In the genomic region with DNA sequence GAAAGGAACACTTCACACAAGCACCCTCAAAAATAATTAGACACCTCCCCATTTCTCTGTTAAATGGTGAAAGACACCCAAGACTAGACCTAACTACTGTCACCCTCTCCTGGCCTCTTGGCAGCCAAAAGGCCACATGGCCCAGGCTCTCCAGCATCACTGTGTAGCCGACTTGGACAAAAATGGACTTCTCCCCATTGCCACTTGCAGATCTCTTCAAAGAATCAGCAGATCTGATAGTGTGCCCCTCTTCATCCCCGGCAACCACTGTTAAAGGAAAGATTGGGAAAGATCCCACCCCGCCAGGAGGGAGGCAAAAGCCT, we compare ENCODE assay signal across 8 cellular contexts. TPM values are rescaled to one million over a fixed set of nuclear protein-coding genes. Genes with fewer than 3 reads are reported as not detected.
DNase-seq lines count a peak whose midpoint lies in the region; ATAC-seq and TF ChIP-seq lines count a peak whose summit lies in the region.

No MANE protein-coding gene starts in this region.

- no peak for TF ChIP-seq POLR2A in NB4 (IDR thresholded peaks at IDR 0.05; ENCODE audit: extremely low read depth, insufficient read length)

- no peaks in the 10 kb centered on the region for H3K4me1 ChIP-seq in colonic mucosa

- H3K36me3 Mint-ChIP-seq in Calu3 (ENCODE audit: insufficient read depth, unreplicated experiment) (peaks cover 67% of the 10 kb centered on the region), naive B cell (no peaks in the 10 kb centered on the region)

- H3K4me1 Mint-ChIP-seq in Calu3 (ENCODE audit: low read depth, unreplicated experiment), result peaks cover 9% of the 10 kb centered on the region
- peaks cover 12 to 39% (median 32%) of the 10 kb centered on the region in 3 donors for H3K4me1 Mint-ChIP-seq in naive B cell

- H3K4me3 Mint-ChIP-seq in Calu3 (ENCODE audit: low read depth, unreplicated experiment), result peak overlapping the region; percentile 97
- H3K4me3 Mint-ChIP-seq in naive B cell, result peak overlapping the region; percentile 90 to 98 (median 95)

- no peaks in the 10 kb centered on the region for H3K27me3 ChIP-seq in colonic mucosa

- CTCF ChIA-PET in Calu3 (lab: Charles Lee), result no interaction called here

- ATAC-seq in naive B cell (ENCODE audit: low read depth in 2 of 2) (no peak), HG02798 (IDR thresholded peaks at IDR 0.05; ENCODE audit: poor library complexity, unreplicated experiment) (no peak)

- TF ChIP-seq CTCF in Calu3 (IDR thresholded peaks at IDR 0.05; ENCODE audit: unreplicated experiment) (no peak), NB4 (IDR thresholded peaks at IDR 0.05; ENCODE audit: low read depth, low read length) (no peak), colonic mucosa (IDR thresholded peaks at IDR 0.05) (no peak)

- H3K27ac ChIP-seq in colonic mucosa, result peak overlapping the region; percentile 78

- H3K9me3 Mint-ChIP-seq in Calu3 (ENCODE audit: low read depth, unreplicated experiment) (no peaks in the 10 kb centered on the region), naive B cell (peaks cover 0 to 1% (median 0%) of the 10 kb centered on the region in 7 donors)

- H3K9me3 ChIP-seq in colonic mucosa, result no peaks in the 10 kb centered on the region

- H3K27ac Mint-ChIP-seq in Calu3 (ENCODE audit: unreplicated experiment), result peak overlapping the region; percentile 99
- H3K27ac Mint-ChIP-seq in naive B cell, result peak overlapping the region in 4 of 6 donors; percentile 53 to 93 (median 76)

- no peaks in the 10 kb centered on the region for H3K36me3 ChIP-seq in colonic mucosa

- H3K9ac ChIP-seq in colonic mucosa (ENCODE audit: low read depth in 2 of 2, low read length in 2 of 2), result peak overlapping the region; percentile 56 to 90

- BruUV-seq in Calu3 (replicated peaks; lab: Mats Ljungman, UMichigan), result TSS peak; percentile 83

- H3K4me3 ChIP-seq in NB4 (ENCODE audit: low read depth, low read length), result peak overlapping the region; percentile 81
- peak overlapping the region; percentile 55 for H3K4me3 ChIP-seq in colonic mucosa

- DNase-seq in Calu3, result no peak
- no peak for DNase-seq in NB4 (ENCODE audit: low read depth)
- no peak for DNase-seq in colonic mucosa
- DNase-seq in naive B cell, result no peak
- no peak for DNase-seq in GM03348 (ENCODE audit: low spot score)
- no peak for DNase-seq in hippocampal formation (lab: John Stamatoyannopoulos, UW)
- DNase-seq in middle frontal gyrus (ENCODE audit: extremely low spot score, low spot score), result no peak

- intact Hi-C loops in Calu3 (cut with micrococcal nuclease; ENCODE audit: unreplicated experiment) (loop anchor here (5.0 kb wide), 1 partner anchor 64 kb away; no protein-coding TSS in a partner anchor), colonic mucosa (cut with DNase I) (no loop called here)

- no peaks in the 10 kb centered on the region for H3K27me3 Mint-ChIP-seq in Calu3 (ENCODE audit: unreplicated experiment)
- H3K27me3 Mint-ChIP-seq in naive B cell, result peaks cover 0 to 8% (median 0%) of the 10 kb centered on the region in 3 donors

RNA-seq across cellular contexts. Expression of a gene that starts 2.0 kb away (rescaled TPM):
- 46.7 and 53.5 TPM in 2 replicates for total RNA-seq in Calu3 (2022)
- total RNA-seq in colonic mucosa, result 10 to 100 TPM; 42.8 to 60.9 TPM
- 10 to 100 TPM; 21.8 to 39.4 (median 28.9) TPM for polyA plus RNA-seq in naive B cell (ENCODE audit: low read depth in 6 of 6)
